Comparison of ENCODE assay signal across 8 cellular contexts in the genomic region with DNA sequence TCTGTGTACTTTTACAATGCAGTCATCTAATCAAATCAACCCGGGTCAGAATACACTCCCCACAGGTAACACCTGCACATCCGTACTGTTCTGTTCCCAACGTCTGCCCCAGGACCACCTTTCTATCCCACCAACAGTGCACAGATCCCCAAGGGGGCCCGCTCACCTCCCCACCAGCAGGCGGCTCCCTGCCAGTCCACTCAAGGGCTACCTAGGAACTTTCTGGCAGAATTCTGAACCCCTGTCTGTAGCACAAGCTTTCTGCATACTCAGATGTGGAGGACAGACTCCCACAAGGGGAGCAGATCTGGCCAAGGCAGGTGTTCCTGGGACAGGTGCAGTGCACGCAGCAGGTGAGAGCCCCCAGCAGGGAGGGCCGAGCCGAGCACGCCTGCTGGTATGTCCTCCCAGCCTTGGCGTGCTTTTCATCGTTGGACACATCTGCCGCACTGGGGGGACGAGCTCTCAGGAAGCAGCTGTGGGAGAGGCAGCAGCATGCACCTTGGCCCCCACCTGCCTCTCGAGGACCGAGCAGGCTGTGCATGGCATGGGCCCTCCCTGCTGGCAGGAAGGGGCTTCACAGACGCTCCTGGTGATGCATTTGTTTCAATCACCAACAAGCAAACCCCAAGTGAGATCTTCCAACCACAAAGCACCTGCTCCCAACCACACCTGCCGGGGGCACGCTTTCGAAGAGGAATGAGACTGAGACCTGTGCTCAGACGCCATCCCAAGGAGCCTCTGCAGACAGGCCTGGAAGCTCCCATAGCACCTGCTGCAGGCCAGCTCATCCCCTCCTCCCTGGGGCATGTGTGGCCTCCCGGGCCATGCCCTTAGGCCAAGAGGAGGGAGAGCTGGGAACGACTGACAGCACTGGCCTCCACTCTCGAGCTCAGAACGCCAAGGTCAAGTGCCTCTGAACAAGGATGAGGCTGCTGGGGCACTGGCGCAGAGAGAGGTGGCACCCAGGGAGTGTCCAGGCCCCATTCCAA. TPM values are rescaled to one million over a fixed set of nuclear protein-coding genes. Genes with fewer than 3 reads are reported as not detected.
DNase-seq lines count a peak whose midpoint lies in the region; ATAC-seq and TF ChIP-seq lines count a peak whose summit lies in the region.

No MANE protein-coding gene starts in this region.

- H3K4ac ChIP-seq in H9 (ENCODE audit: low read depth, low read length): no peak overlapping the region

- H3K9me3 ChIP-seq in H9 (ENCODE audit: control insufficient read depth, low read depth, low read length): no peaks in the 10 kb centered on the region

- H3K27me3 Mint-ChIP-seq in H9 (ENCODE audit: low read depth): no peaks in the 10 kb centered on the region
- H3K27me3 Mint-ChIP-seq in effector memory CD8-positive, alpha-beta T cell: peaks cover 12 to 13% of the 10 kb centered on the region in 2 donors

- no peak overlapping the region for H3K23ac ChIP-seq in H9 (ENCODE audit: insufficient read length, low read depth, low read length)

- peak overlapping the region; percentile 2; the same call in 1 of the 2 replicates for H3K14ac ChIP-seq in H9 (ENCODE audit: insufficient read depth, low read length)

- WGBS in H9 (ENCODE audit: extremely low coverage, insufficient read length, low lambda C conversion rate): no CpG with 5 or more reads among the region's 25 CpGs

- H3K27me3 ChIP-seq in H9 (ENCODE audit: insufficient read depth, low read length): no peaks in the 10 kb centered on the region

- no peak for TF ChIP-seq CTCF in H9 (conservative IDR thresholded peaks at IDR 0.05)

- no peak overlapping the region for H3K27ac ChIP-seq in H9 (ENCODE audit: insufficient read length, low read depth, low read length)

- no peaks in the 10 kb centered on the region for H3K9me3 Mint-ChIP-seq in H9
- H3K9me3 Mint-ChIP-seq in effector memory CD8-positive, alpha-beta T cell: no peaks in the 10 kb centered on the region

- peaks cover 2% of the 10 kb centered on the region; the same call in 1 of the 2 replicates for H3K4me1 ChIP-seq in H9 (ENCODE audit: insufficient read depth, low read length)

- no peaks in the 10 kb centered on the region for H3K23me2 ChIP-seq in H9 (ENCODE audit: insufficient read length, low read depth, low read length, poor library complexity, severe bottlenecking)

- no peak overlapping the region for H2AK5ac ChIP-seq in H9 (ENCODE audit: insufficient read length, low read length)

- no peak overlapping the region for H4K5ac ChIP-seq in H9 (ENCODE audit: insufficient read length, low read depth, low read length)

- no peak overlapping the region for H3T11ph ChIP-seq in H9 (ENCODE audit: low read length)

- H4K8ac ChIP-seq in H9 (replicated peaks; ENCODE audit: insufficient read length, low read depth, low read length): no peak overlapping the region

- DNase-seq in H9 (no peak), NCI-H128 (lab: John Stamatoyannopoulos, UW; ENCODE audit: unreplicated experiment) (peak; percentile 57), SKM-1 (lab: John Stamatoyannopoulos, UW; ENCODE audit: unreplicated experiment) (no peak), NCI-H1694 (lab: John Stamatoyannopoulos, UW) (no peak)
- no peak for DNase-seq in effector memory CD8-positive, alpha-beta T cell
- no peak for DNase-seq in activated T-cell treated with anti-CD3 and anti-CD28 coated beads, Interleukin-2, amount 50 U/mL, for 48 hours
- DNase-seq in effector CD4-positive, alpha-beta T cell: no peak

- H3K79me1 ChIP-seq in H9 (ENCODE audit: insufficient read depth, low read depth, low read length, poor library complexity, severe bottlenecking): peaks cover 4% of the 10 kb centered on the region

- no peak overlapping the region for H2BK120ac ChIP-seq in H9 (ENCODE audit: low read depth, low read length, poor library complexity, severe bottlenecking)

- no peak overlapping the region for H4K91ac ChIP-seq in H9 (ENCODE audit: insufficient read length, low read depth, low read length)

- H4K20me1 ChIP-seq in H9 (ENCODE audit: control insufficient read depth, insufficient read depth, insufficient read length): no peaks in the 10 kb centered on the region

- H3K36me3 Mint-ChIP-seq in H9 (ENCODE audit: insufficient read depth in 1 of 3, low read depth in 3 of 3): peaks cover 0 to 18% (median 4%) of the 10 kb centered on the region in 3 experiments; a peak in 3 of 7 replicates
- H3K36me3 Mint-ChIP-seq in effector memory CD8-positive, alpha-beta T cell (ENCODE audit: insufficient read depth): no peaks in the 10 kb centered on the region

- H3K4me1 Mint-ChIP-seq in H9: peaks cover 33 to 41% of the 10 kb centered on the region in 2 experiments
- peaks cover 20 to 25% of the 10 kb centered on the region in 2 donors for H3K4me1 Mint-ChIP-seq in effector memory CD8-positive, alpha-beta T cell (ENCODE audit: low read depth in 2 of 2)

- no peak overlapping the region for H2BK15ac ChIP-seq in H9 (ENCODE audit: low read depth, low read length)

- H2BK12ac ChIP-seq in H9 (ENCODE audit: insufficient read length, low read depth, low read length): no peak overlapping the region

- H3K27ac Mint-ChIP-seq in H9: peak overlapping the region in 1 of 3 experiments; percentile 64; a peak in 2 of 7 replicates
- peak overlapping the region in 1 of 2 donors; percentile 12 for H3K27ac Mint-ChIP-seq in effector memory CD8-positive, alpha-beta T cell

- H3K56ac ChIP-seq in H9 (ENCODE audit: insufficient read length, low read depth, low read length): no peak overlapping the region

- H3K9ac ChIP-seq in H9 (ENCODE audit: extremely low read depth, insufficient read length, low read length): no peak overlapping the region

- no peak overlapping the region for H3K4me2 ChIP-seq in H9 (ENCODE audit: insufficient read depth, insufficient read length, low read length)

- no peak overlapping the region for H2AFZ ChIP-seq in H9 (ENCODE audit: low read length)

- no peak overlapping the region for H3K4me3 Mint-ChIP-seq in H9
- peak overlapping the region in 1 of 2 donors; percentile 48 for H3K4me3 Mint-ChIP-seq in effector memory CD8-positive, alpha-beta T cell

- H2BK5ac ChIP-seq in H9 (ENCODE audit: insufficient read length, low read length): no peak overlapping the region

- H2BK20ac ChIP-seq in H9 (ENCODE audit: low read depth, low read length, poor library complexity, severe bottlenecking): no peak overlapping the region

- no peak overlapping the region for H3K18ac ChIP-seq in H9 (ENCODE audit: insufficient read length, low read depth, low read length)

- peaks cover 3% of the 10 kb centered on the region; the same call in 1 of the 2 replicates for H3K79me2 ChIP-seq in H9 (ENCODE audit: insufficient read depth, low read length)

- peak; percentile 43 for ATAC-seq in GM18520 (IDR thresholded peaks at IDR 0.05; ENCODE audit: unreplicated experiment)
- peak; percentile 44 for ATAC-seq in effector memory CD8-positive, alpha-beta T cell (replicated peaks)

RNA-seq across cellular contexts. Expression of gene RAB20, which starts 35.9 kb away (rescaled TPM):
- 11.4 and 12.3 TPM in 2 replicates for total RNA-seq in H9 (2021)
